In genomic region chr3:9397331-9397910, GRCh38 we compare ENCODE assay signal across 8 cellular contexts. TPM values are rescaled to one million over a fixed set of nuclear protein-coding genes. Genes with fewer than 3 reads are reported as not detected.
DNase-seq lines count a peak whose midpoint lies in the region; ATAC-seq and TF ChIP-seq lines count a peak whose summit lies in the region.

Gene SETD5, plus strand, starts transcription at chr3:9397615. Its CDS starts 31,324 bp downstream, at chr3:9428939.

- ATAC-seq in GM21526 (IDR thresholded peaks at IDR 0.05; ENCODE audit: low FRiP score, unreplicated experiment), result peak; percentile 51

- H3K9me3 ChIP-seq in OCI-LY7 (ENCODE audit: low read length), result no peaks in the 10 kb centered on the region

- intact Hi-C loops in OCI-LY7 (cut with micrococcal nuclease; ENCODE audit: unreplicated experiment), result loop anchor here (1.0 to 5.0 kb wide), 5 partner anchors 34 to 535 kb away; partner anchors contain the start of genes ARPC4, BRPF1, CRELD1 and TADA3

- no peaks in the 10 kb centered on the region for H3K9me2 ChIP-seq in OCI-LY7 (ENCODE audit: insufficient read depth, low read length)

- H3K36me3 ChIP-seq in OCI-LY7 (ENCODE audit: insufficient read depth, low read length), result peaks cover 61% of the 10 kb centered on the region

- peaks cover 60% of the 10 kb centered on the region for H3K4me1 ChIP-seq in OCI-LY7 (ENCODE audit: insufficient read depth, low read length, poor library complexity, severe bottlenecking)

- peak within 1 kb of the TSS; percentile 95 for H3K4me2 ChIP-seq in OCI-LY7 (ENCODE audit: low read length)

- peaks cover 86% of the 10 kb centered on the region for H3K79me2 ChIP-seq in OCI-LY7 (ENCODE audit: insufficient read depth, low read depth, low read length)

- peak within 1 kb of the TSS; percentile 96 for H3K4me3 ChIP-seq in OCI-LY7 (ENCODE audit: low read depth, low read length, poor library complexity, severe bottlenecking)

- no peak for TF ChIP-seq CTCF in OCI-LY7 (conservative IDR thresholded peaks at IDR 0.05; ENCODE audit: low read length)

- no TSS peak for BruUV-seq in OCI-LY7 (replicated peaks; lab: Mats Ljungman, UMichigan)

- peak within 1 kb of the TSS; percentile 87 for H3K27ac ChIP-seq in OCI-LY7 (ENCODE audit: low read depth, low read length, poor library complexity, severe bottlenecking)

- DNase-seq in DMS 273 (lab: John Stamatoyannopoulos, UW; ENCODE audit: unreplicated experiment) (peak; percentile 97), HuH-7 (ENCODE audit: low spot score) (peak; percentile 98), OCI-LY7 (ENCODE audit: low spot score) (peak; percentile 97), activated T-cell treated with anti-CD3 and anti-CD28 coated beads for 24 hours (ENCODE audit: low read depth) (peak; percentile 99), epidermal melanocyte (ENCODE audit: insufficient read length, low spot score) (peak; percentile 78), middle frontal gyrus (ENCODE audit: extremely low spot score, low spot score) (peak; percentile 91)
- DNase-seq in stimulated activated CD8-positive, alpha-beta memory T cell treated with anti-CD3 and anti-CD28 coated beads, Interleukin-2, amount 100 ng/mL, for 48 hours (ENCODE audit: low read depth in 2 of 2), result peak; percentile 99 to 100

- H4K20me1 ChIP-seq in OCI-LY7 (ENCODE audit: insufficient read depth, low read length), result peaks cover 77% of the 10 kb centered on the region

- no peak within 1 kb of the TSS for H2AFZ ChIP-seq in OCI-LY7 (ENCODE audit: low read length)

- CTCF ChIA-PET in OCI-LY7 (lab: Charles Lee; ENCODE audit: unreplicated experiment), result no interaction called here

- POLR2A ChIA-PET in OCI-LY7 (lab: Charles Lee), result interaction anchor here (0.5 to 7.5 kb wide), 7 partner anchors 13 to 714 kb away, joined by 3 to 64 read pairs (median 7); partner anchors contain the start of genes MTMR14 and THUMPD3

RNA-seq across cellular contexts. Expression of gene SETD5, which starts in this region (rescaled TPM):
- 91.1 and 120 TPM in 2 replicates for total RNA-seq in OCI-LY7 (2014; rRNA removed; shearing (Covaris generic))
- 214 and 223 TPM in 2 replicates for total RNA-seq in OCI-LY7 (2022)

Comparison
In these comparisons a context has a peak if more than half of its experiments do, and no peak if none do; other contexts are left out.
1. Peak in every context shown above with its lines: DNase-seq, ATAC-seq, H3K4me3 ChIP-seq and H3K27ac ChIP-seq.